In genomic region chr22:46734830-46735453, GRCh38 we compare ENCODE assay signal across 1 cellular context.
TF ChIP-seq lines count a peak whose summit lies in the region.

No MANE protein-coding gene starts in this region.

TF ChIP-seq in GM12878, 131 proteins besides CTCF, POLR2A, EP300 and RAD21 (continues in another document):
- TF ChIP-seq IRF4 (IDR thresholded peaks at IDR 0.05; ENCODE audit: low read depth, low read length) (no peak), NFXL1 (IDR thresholded peaks at IDR 0.05; ENCODE audit: borderline replicate concordance) (no peak), JUND (IDR thresholded peaks at IDR 0.05; ENCODE audit: low read depth, low read length) (no peak), IRF3 (IDR thresholded peaks at IDR 0.05) (no peak), SKIL (IDR thresholded peaks at IDR 0.05; ENCODE audit: low read depth, poor library complexity, severe bottlenecking) (peak; percentile 43), GABPA (IDR thresholded peaks at IDR 0.05; ENCODE audit: low read depth) (no peak), ZBTB11 (CRISPR knock-in tag; IDR thresholded peaks at IDR 0.05) (no peak), TAF1 (IDR thresholded peaks at IDR 0.05; ENCODE audit: borderline replicate concordance, low read depth, low read length) (0 out of 2 replicates have a peak, but pooled peaks have one; percentile 25), IKZF2 (IDR thresholded peaks at IDR 0.05) (peak; percentile 73 to 76), CHD2 (IDR thresholded peaks at IDR 0.05; ENCODE audit: borderline replicate concordance, low read depth, low read length) (0 out of 2 replicates have a peak, but pooled peaks have one; percentile 25), SIX5 (IDR thresholded peaks at IDR 0.05; ENCODE audit: low read depth, low read length, severe bottlenecking) (no peak), ATF7 (IDR thresholded peaks at IDR 0.05; ENCODE audit: low read depth) (0 out of 2 replicates have a peak, but pooled peaks have one; percentile 33), CHD1 (IDR thresholded peaks at IDR 0.05; ENCODE audit: low read depth, low read length) (no peak), POLR2AphosphoS2 (IDR thresholded peaks at IDR 0.05; ENCODE audit: low read depth, low read length) (no peak), ZNF274 (IDR thresholded peaks at IDR 0.05; ENCODE audit: insufficient read depth, insufficient read length) (no peak), SUZ12 (IDR thresholded peaks at IDR 0.05; ENCODE audit: unreplicated experiment) (no peak), NBN (IDR thresholded peaks at IDR 0.05) (0 out of 2 replicates have a peak, but pooled peaks have one; percentile 22), SP1 (IDR thresholded peaks at IDR 0.05; ENCODE audit: low read depth, low read length) (no peak), RFX5 (IDR thresholded peaks at IDR 0.05; ENCODE audit: low read depth, low read length) (no peak), E2F4 (IDR thresholded peaks at IDR 0.05; ENCODE audit: low read depth, low read length) (no peak), RBBP5 (conservative IDR thresholded peaks at IDR 0.05) (no peak), ATF3 (IDR thresholded peaks at IDR 0.05; ENCODE audit: borderline replicate concordance, extremely low read depth, low read depth, low read length) (no peak), PKNOX1 (IDR thresholded peaks at IDR 0.05) (no peak), STAT1 (conservative IDR thresholded peaks at IDR 0.05) (no peak), BHLHE40 (IDR thresholded peaks at IDR 0.05; ENCODE audit: borderline replicate concordance in 1 of 2, low read depth in 2 of 2, low read length in 1 of 2) (peak; percentile 80 to 87), ESRRA (IDR thresholded peaks at IDR 0.05; ENCODE audit: low read length) (no peak), JUNB (IDR thresholded peaks at IDR 0.05) (no peak), FOXM1 (IDR thresholded peaks at IDR 0.05; ENCODE audit: low read depth, low read length) (no peak), MTA2 (IDR thresholded peaks at IDR 0.05; ENCODE audit: low read depth) (no peak), NR2C2 (IDR thresholded peaks at IDR 0.05; ENCODE audit: borderline replicate concordance, control insufficient read depth, insufficient read length, low read depth) (no peak), EZH2 (IDR thresholded peaks at IDR 0.05; ENCODE audit: borderline replicate concordance, control insufficient read depth, low read depth, low read length) (no peak), IRF5 (IDR thresholded peaks at IDR 0.05; ENCODE audit: borderline replicate concordance) (no peak), KAT2A (conservative IDR thresholded peaks at IDR 0.05; ENCODE audit: control insufficient read depth, low read depth, low read length) (no peak), ZNF207 (IDR thresholded peaks at IDR 0.05; ENCODE audit: borderline replicate concordance) (no peak), BCL3 (IDR thresholded peaks at IDR 0.05; ENCODE audit: borderline replicate concordance, insufficient read depth, low read depth, low read length, poor library complexity, severe bottlenecking) (no peak), RELB (IDR thresholded peaks at IDR 0.05; ENCODE audit: low read depth) (peak; percentile 69), BCLAF1 (IDR thresholded peaks at IDR 0.05) (no peak), BACH1 (IDR thresholded peaks at IDR 0.05; ENCODE audit: borderline replicate concordance) (no peak), POLR2AphosphoS5 (IDR thresholded peaks at IDR 0.05; ENCODE audit: low read length) (0 out of 2 replicates have a peak, but pooled peaks have one; percentile 22), NKRF (conservative IDR thresholded peaks at IDR 0.05) (peak; percentile 33; the same call in 1 of the 2 replicates), ZZZ3 (IDR thresholded peaks at IDR 0.05; ENCODE audit: control insufficient read depth, insufficient read length, low read depth) (no peak), CREB1 (IDR thresholded peaks at IDR 0.05; ENCODE audit: low read depth) (0 out of 2 replicates have a peak, but pooled peaks have one; percentile 23), YY1 (IDR thresholded peaks at IDR 0.05; ENCODE audit: low read depth, low read length) (no peak), GATAD2B (conservative IDR thresholded peaks at IDR 0.05; ENCODE audit: low read depth) (peak; percentile 68; the same call in 1 of the 2 replicates)
